In genomic region chr13:91643394-91643793, GRCh38 we compare ENCODE assay signal across 33 cellular contexts.
"Had no signal": no experiment of that assay in that cellular context is flagged by ENCODE, and none has a peak within 500 bp of the region (broad histone marks: within the 10 kb centered on the region; RNA-seq: fewer than 3 reads in every experiment).

No MANE protein-coding gene starts in this region.

- ATAC-seq: activated naive CD4-positive, alpha-beta T cell treated with anti-CD3 and anti-CD28 coated beads, Interleukin-2, amount 50 U/mL, for 72 hours; activated naive CD8-positive, alpha-beta T cell treated with anti-CD3 and anti-CD28 coated beads, Interleukin-2, amount 50 U/mL, for 24 hours; activated T-cell treated with anti-CD3 and anti-CD28 coated beads, Interleukin-2, amount 50 U/mL, for 4 hours; activated T-cell treated with anti-CD3 and anti-CD28 coated beads, Interleukin-2, amount 50 U/mL, for 72 hours; activated T-helper 17 cell treated with anti-CD3 and anti-CD28 coated beads, Interleukin-2, amount 50 U/mL, for 72 hours; body of pancreas had no signal

- H3K4me3 ChIP-seq: adrenal gland, ascending aorta, body of pancreas, breast epithelium, cardiac muscle cell had no signal

- H3K36me3 ChIP-seq: adrenal gland, ascending aorta, brain microvascular endothelial cell, breast epithelium, cardiac muscle cell had no signal

- DNase-seq: activated effector memory CD4-positive, alpha-beta T cell treated with anti-CD3 and anti-CD28 coated beads, Interleukin-2, amount 50 U/mL, for 16 hours; activated effector memory CD4-positive, alpha-beta T cell treated with Interleukin-2 at 50 U/mL for 16 hours; activated gamma-delta T cell; activated gamma-delta T cell treated with Interleukin-2 at 50 U/mL for 16 hours; activated naive CD4-positive, alpha-beta T cell; activated naive CD4-positive, alpha-beta T cell treated with anti-CD3 and anti-CD28 coated beads for 36 hours; activated naive CD4-positive, alpha-beta T cell treated with anti-CD3 and anti-CD28 coated beads, Interleukin-2, amount 10 ng/mL, durations not matched to agents 7 days and 5 days; activated naive CD4-positive, alpha-beta T cell treated with anti-CD3 and anti-CD28 coated beads, Interleukin-2, amount 50 U/mL, for 16 hours; activated naive CD4-positive, alpha-beta T cell treated with Interleukin-2 at 50 U/mL for 16 hours; activated naive CD8-positive, alpha-beta T cell treated with anti-CD3 and anti-CD28 coated beads for 36 hours; activated naive CD8-positive, alpha-beta T cell treated with anti-CD3 and anti-CD28 coated beads, Interleukin-2, amount 10 ng/mL, durations not matched to agents 7 days and 5 days; activated naive CD8-positive, alpha-beta T cell treated with anti-CD3 and anti-CD28 coated beads, Interleukin-2, amount 50 U/mL, for 24 hours; activated T-cell treated with anti-CD3 and anti-CD28 coated beads, Interleukin-2, amount 50 U/mL, for 24 hours; activated T-cell treated with anti-CD3 and anti-CD28 coated beads, Interleukin-2, amount 50 U/mL, for 4 hours; activated T-cell treated with anti-CD3 and anti-CD28 coated beads, Interleukin-2, amount 50 U/mL, for 48 hours; activated T-cell treated with anti-CD3 and anti-CD28 coated beads, Interleukin-2, amount 50 U/mL, for 72 hours; adrenal gland; amniotic stem cell; amygdala; anterior cingulate cortex; aorta; body of pancreas; brain microvascular endothelial cell; caudate nucleus; central memory CD4-positive, alpha-beta T cell; cerebellar nuclear complex had no signal

- FAIRE-seq: astrocyte, bronchial epithelial cell had no signal

- H3K27me3 ChIP-seq: adrenal gland, ascending aorta, body of pancreas, brain microvascular endothelial cell, breast epithelium, cardiac muscle cell had no signal

- H3K4me1 ChIP-seq: adrenal gland, ascending aorta, body of pancreas, breast epithelium had no signal

- H3K27ac ChIP-seq: adrenal gland, ascending aorta, body of pancreas, brain microvascular endothelial cell, breast epithelium, cardiac muscle cell had no signal

- H3K9me3 ChIP-seq: adrenal gland, ascending aorta, body of pancreas, breast epithelium had no signal
